8 cellular contexts compared by ENCODE assay signal in the genomic region with DNA sequence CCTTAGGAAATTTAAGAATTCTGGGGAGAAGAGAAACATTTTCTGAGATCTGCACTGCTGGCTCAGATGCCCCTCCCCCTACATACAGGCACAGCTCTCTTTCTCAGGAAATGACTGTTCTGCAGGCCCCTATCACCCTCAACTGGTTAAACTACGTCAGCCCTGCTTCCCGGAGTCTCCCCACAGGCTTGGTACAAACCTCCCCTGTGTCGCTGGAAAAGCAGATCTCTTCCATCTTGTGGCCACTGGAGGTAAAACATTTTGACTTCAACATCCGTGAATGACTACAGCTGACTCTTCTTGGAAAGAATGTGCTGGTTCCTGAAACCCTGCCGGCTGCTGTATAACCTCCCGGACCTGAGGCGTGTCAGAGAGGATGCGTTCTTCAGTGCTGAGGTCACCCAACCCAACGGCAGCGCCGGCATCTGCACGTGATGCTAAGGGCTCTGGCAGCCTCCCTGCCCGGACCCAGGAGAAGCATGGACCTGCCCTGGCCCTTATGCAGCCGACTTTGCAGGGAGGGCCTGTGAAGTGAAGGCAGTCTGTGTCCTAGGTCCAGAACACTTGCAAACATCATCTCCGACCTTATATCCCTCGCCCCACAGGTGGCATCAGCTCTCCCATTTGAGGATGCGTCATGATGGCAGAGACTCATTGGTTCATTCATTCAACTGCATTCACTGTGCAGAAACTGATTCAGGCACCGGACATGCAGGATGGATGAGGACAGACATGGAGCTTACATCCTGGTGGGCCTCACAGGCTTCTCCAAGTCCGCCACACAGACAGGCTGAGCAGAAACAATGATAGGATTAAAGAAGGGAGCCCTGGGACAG.
DNase-seq lines count a peak whose midpoint lies in the region; TF ChIP-seq lines count a peak whose summit lies in the region.

No MANE protein-coding gene starts in this region.

- peak; percentile 100 for DNase-seq in ELR (ENCODE audit: low read depth)
- DNase-seq in HEK293T (ENCODE audit: extremely low spot score), result peak; percentile 83
- DNase-seq in NCI-H1092 treated with DMSO at 0.1 percent for 48 hours (lab: John Stamatoyannopoulos, UW), result peak; percentile 83
- DNase-seq in T-helper 2 cell treated with Interferon-gamma antibody and Interleukin-4, amounts not matched to agents 5 μg/mL and 100 μg/mL, for 36 hours (ENCODE audit: low spot score), result peak; percentile 90
- peak; percentile 99 for DNase-seq in astrocyte of the cerebellum (ENCODE audit: low read depth)
- DNase-seq in hepatic stellate cell (ENCODE audit: low spot score), result peak; percentile 97
- DNase-seq in renal cortical epithelial cell (ENCODE audit: low read depth), result peak; percentile 99
- no peak for DNase-seq in NCI-H2081 treated with DMSO at 0.1 percent for 48 hours (lab: John Stamatoyannopoulos, UW)

- CTCF ChIA-PET in HEK293T (lab: Yijun Ruan, JAX), result interaction anchor here (0.6 to 3.8 kb wide), 36 partner anchors 9 to 1412 kb away, joined by 3 to 30 read pairs (median 4); a partner anchor contains a TSS

- POLR2A ChIA-PET in HEK293T (lab: Yijun Ruan, JAX), result interaction anchor here (1.9 to 2.6 kb wide), 2 partner anchors 207 to 406 kb away, joined by 9 to 32 read pairs; a partner anchor contains a TSS

- TF ChIP-seq CTCF in astrocyte of the cerebellum (IDR thresholded peaks at IDR 0.05; ENCODE audit: low read depth, low read length, missing control alignments), result peak; percentile 76

- H3K27me3 Mint-ChIP-seq in T-helper 2 cell treated with Interferon-gamma antibody and Interleukin-4, amounts not matched to agents 5 μg/mL and 100 μg/mL, for 36 hours (ENCODE audit: low read depth), result peaks cover 15% of the 10 kb centered on the region

- peaks cover 46% of the 10 kb centered on the region for H3K4me1 Mint-ChIP-seq in T-helper 2 cell treated with Interferon-gamma antibody and Interleukin-4, amounts not matched to agents 5 μg/mL and 100 μg/mL, for 36 hours (ENCODE audit: low read depth)

- H3K27ac Mint-ChIP-seq in T-helper 2 cell treated with Interferon-gamma antibody and Interleukin-4, amounts not matched to agents 5 μg/mL and 100 μg/mL, for 36 hours, result peak overlapping the region; percentile 85

- no peaks in the 10 kb centered on the region for H3K9me3 Mint-ChIP-seq in T-helper 2 cell treated with Interferon-gamma antibody and Interleukin-4, amounts not matched to agents 5 μg/mL and 100 μg/mL, for 36 hours

- H3K4me3 Mint-ChIP-seq in T-helper 2 cell treated with Interferon-gamma antibody and Interleukin-4, amounts not matched to agents 5 μg/mL and 100 μg/mL, for 36 hours, result peak overlapping the region; percentile 71

- H3K4me3 ChIP-seq in astrocyte of the cerebellum (ENCODE audit: low read depth, low read length), result peak overlapping the region; percentile 2

- in situ Hi-C loops in astrocyte of the cerebellum (cut with HindIII; ENCODE audit: low sequenced_read_pairs), result no loop called here

- no peaks in the 10 kb centered on the region for H3K36me3 Mint-ChIP-seq in T-helper 2 cell treated with Interferon-gamma antibody and Interleukin-4, amounts not matched to agents 5 μg/mL and 100 μg/mL, for 36 hours (ENCODE audit: low read depth)

TF ChIP-seq in HEK293T, 16 proteins besides CTCF, POLR2A, EP300 and RAD21:
- no peak for TF ChIP-seq CTBP1 (IDR thresholded peaks at IDR 0.05; ENCODE audit: borderline replicate concordance)
- TF ChIP-seq TARDBP (IDR thresholded peaks at IDR 0.05), result no peak
- no peak for TF ChIP-seq FOXK2 (IDR thresholded peaks at IDR 0.05)
- TF ChIP-seq L3MBTL2 (conservative IDR thresholded peaks at IDR 0.05), result no peak
- TF ChIP-seq HDGF (IDR thresholded peaks at IDR 0.05; ENCODE audit: borderline replicate concordance), result no peak
- no peak for TF ChIP-seq ZNF384 (IDR thresholded peaks at IDR 0.05)
- no peak for TF ChIP-seq NFRKB (IDR thresholded peaks at IDR 0.05)
- no peak for TF ChIP-seq SP1 (IDR thresholded peaks at IDR 0.05)
